Comparison of ENCODE assay signal across 8 cellular contexts in the genomic region with DNA sequence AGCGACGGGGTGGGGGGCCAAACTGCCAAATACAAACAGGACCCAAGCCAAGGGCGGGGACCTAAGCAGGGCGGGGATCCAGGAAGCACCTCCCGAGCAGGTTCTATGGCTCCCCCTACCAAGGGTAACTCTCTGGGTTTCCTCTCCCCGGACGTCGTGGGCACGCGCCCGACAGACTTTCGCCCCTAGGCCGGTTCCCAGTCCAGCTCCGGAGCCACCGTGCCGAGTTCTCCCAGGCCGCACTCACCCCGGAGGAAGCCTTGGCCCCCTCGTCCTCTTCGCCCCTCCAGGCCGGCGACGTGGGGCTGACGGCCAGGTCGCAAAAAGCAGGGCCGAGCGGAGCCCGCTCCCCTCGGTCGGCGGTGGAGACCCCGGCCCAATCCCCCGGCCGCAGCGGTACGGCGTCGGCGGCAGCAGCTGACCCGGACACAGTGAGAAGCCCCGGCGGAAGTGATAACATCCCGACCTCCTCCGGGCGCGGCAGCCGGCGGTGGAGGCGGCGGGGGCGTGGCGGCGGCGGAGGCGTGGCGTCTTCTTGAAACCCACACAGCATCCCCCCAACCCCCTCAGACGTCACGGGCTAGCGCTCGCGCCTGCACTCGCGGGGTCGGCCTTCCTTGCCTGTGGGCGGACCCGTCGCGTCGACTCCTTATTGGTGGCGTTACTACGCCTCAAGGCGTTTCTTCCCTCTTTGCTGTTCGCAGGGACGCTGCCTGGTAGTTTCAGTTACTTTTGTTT. TPM values are rescaled to one million over a fixed set of nuclear protein-coding genes. Genes with fewer than 3 reads are reported as not detected.
DNase-seq lines count a peak whose midpoint lies in the region; ATAC-seq and TF ChIP-seq lines count a peak whose summit lies in the region.

A gene with protein sequence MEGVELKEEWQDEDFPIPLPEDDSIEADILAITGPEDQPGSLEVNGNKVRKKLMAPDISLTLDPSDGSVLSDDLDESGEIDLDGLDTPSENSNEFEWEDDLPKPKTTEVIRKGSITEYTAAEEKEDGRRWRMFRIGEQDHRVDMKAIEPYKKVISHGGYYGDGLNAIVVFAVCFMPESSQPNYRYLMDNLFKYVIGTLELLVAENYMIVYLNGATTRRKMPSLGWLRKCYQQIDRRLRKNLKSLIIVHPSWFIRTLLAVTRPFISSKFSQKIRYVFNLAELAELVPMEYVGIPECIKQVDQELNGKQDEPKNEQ (minus strand): TSS at position 433 of the 738 bp plus-strand sequence. CDS start 6,863 bp downstream, outside the sequence.

- H3K27ac ChIP-seq in parathyroid adenoma (peak within 1 kb of the TSS; percentile 93), tibial nerve (peak within 1 kb of the TSS; percentile 96 to 98 (median 98))

- H3K4me3 Mint-ChIP-seq in activated naive CD8-positive, alpha-beta T cell treated with anti-CD3 and anti-CD28 coated beads, Interleukin-2, amount 50 U/mL, for 24 hours, result peak within 1 kb of the TSS; percentile 94

- TF ChIP-seq POLR2A in GM10847 (IDR thresholded peaks at IDR 0.05; ENCODE audit: extremely low read depth, insufficient read length) (peak; percentile 63), tibial nerve (IDR thresholded peaks at IDR 0.05) (peak; percentile 78 to 84)

- no peaks in the 10 kb centered on the region for H3K27me3 Mint-ChIP-seq in activated naive CD8-positive, alpha-beta T cell treated with anti-CD3 and anti-CD28 coated beads, Interleukin-2, amount 50 U/mL, for 24 hours

- intact Hi-C loops in Right ventricle myocardium superior (cut with DNase I), result no loop called here

- ATAC-seq in HG02678 (IDR thresholded peaks at IDR 0.05; ENCODE audit: unreplicated experiment), result peak; percentile 88
- peak; percentile 93 for ATAC-seq in activated naive CD8-positive, alpha-beta T cell treated with anti-CD3 and anti-CD28 coated beads, Interleukin-2, amount 50 U/mL, for 24 hours
- ATAC-seq in Right ventricle myocardium superior (ENCODE audit: poor library complexity), result peak; percentile 97

- H3K36me3 ChIP-seq in parathyroid adenoma (ENCODE audit: control insufficient read depth, insufficient read depth, low read length) (no peaks in the 10 kb centered on the region), tibial nerve (no peaks in the 10 kb centered on the region)

- WGBS in tibial nerve, 2 donors, result 0% methylated on average over 32 to 64 of the region's 74 CpGs

- peak within 1 kb of the TSS; percentile 85 for H2AFZ ChIP-seq in parathyroid adenoma

- peak within 1 kb of the TSS; percentile 86 for H3K27ac Mint-ChIP-seq in activated naive CD8-positive, alpha-beta T cell treated with anti-CD3 and anti-CD28 coated beads, Interleukin-2, amount 50 U/mL, for 24 hours

- peak; percentile 93 for DNase-seq in NCI-H1417 treated with DMSO at 0.1 percent for 48 hours (lab: John Stamatoyannopoulos, UW)
- peak; percentile 89 for DNase-seq in SW480 (ENCODE audit: low spot score)
- DNase-seq in activated naive CD8-positive, alpha-beta T cell treated with anti-CD3 and anti-CD28 coated beads, Interleukin-2, amount 50 U/mL, for 24 hours, result peak; percentile 99
- DNase-seq in Right ventricle myocardium superior, result peak; percentile 100
- peak; percentile 98 for DNase-seq in tibial nerve (ENCODE audit: low spot score in 2 of 2)

- H3K4me1 Mint-ChIP-seq in activated naive CD8-positive, alpha-beta T cell treated with anti-CD3 and anti-CD28 coated beads, Interleukin-2, amount 50 U/mL, for 24 hours, result peaks cover 49% of the 10 kb centered on the region

- no peaks in the 10 kb centered on the region for H3K27me3 ChIP-seq in parathyroid adenoma (ENCODE audit: control insufficient read depth, insufficient read depth, low read length)
- H3K27me3 ChIP-seq in tibial nerve, result no peaks in the 10 kb centered on the region

- TF ChIP-seq CTCF in parathyroid adenoma (IDR thresholded peaks at IDR 0.05) (no peak), tibial nerve (IDR thresholded peaks at IDR 0.05) (peak in 1 of 5 experiments; percentile 19)

- H3K79me2 ChIP-seq in parathyroid adenoma, result no peaks in the 10 kb centered on the region

- peak; percentile 54 to 91 for TF ChIP-seq EP300 in tibial nerve (IDR thresholded peaks at IDR 0.05)

- H3K4me3 ChIP-seq in parathyroid adenoma (ENCODE audit: low read depth, low read length), result peak within 1 kb of the TSS; percentile 94
- H3K4me3 ChIP-seq in tibial nerve, result peak within 1 kb of the TSS; percentile 78 to 100 (median 91)

- H3K9me3 ChIP-seq in parathyroid adenoma (ENCODE audit: control insufficient read depth, low read length), result no peaks in the 10 kb centered on the region
- no peaks in the 10 kb centered on the region for H3K9me3 ChIP-seq in tibial nerve

- H3K9me3 Mint-ChIP-seq in activated naive CD8-positive, alpha-beta T cell treated with anti-CD3 and anti-CD28 coated beads, Interleukin-2, amount 50 U/mL, for 24 hours, result no peaks in the 10 kb centered on the region

- H3K4me1 ChIP-seq in parathyroid adenoma (peaks cover 3% of the 10 kb centered on the region), tibial nerve (peaks cover 0 to 59% (median 24%) of the 10 kb centered on the region in 4 donors)

- H3K36me3 Mint-ChIP-seq in activated naive CD8-positive, alpha-beta T cell treated with anti-CD3 and anti-CD28 coated beads, Interleukin-2, amount 50 U/mL, for 24 hours (ENCODE audit: low read depth), result peaks cover 23% of the 10 kb centered on the region

- H3K4me2 ChIP-seq in parathyroid adenoma (ENCODE audit: low read length), result peak within 1 kb of the TSS; percentile 89

- peak within 1 kb of the TSS; percentile 57 for H3K9ac ChIP-seq in parathyroid adenoma

RNA-seq across cellular contexts. Expression of the gene that starts here (rescaled TPM):
- total RNA-seq in Right ventricle myocardium superior (71.5 TPM), tibial nerve (100 to 1,000 TPM; 131 to 250 (median 184) TPM)

Comparison
In these comparisons a context has a peak if more than half of its experiments do, and no peak if none do; other contexts are left out.
1. Peak in every context shown above with its lines: DNase-seq, ATAC-seq, H3K4me3 ChIP-seq and H3K27ac ChIP-seq.